ENCODE assay signal across 1 cellular context in the genomic region with DNA sequence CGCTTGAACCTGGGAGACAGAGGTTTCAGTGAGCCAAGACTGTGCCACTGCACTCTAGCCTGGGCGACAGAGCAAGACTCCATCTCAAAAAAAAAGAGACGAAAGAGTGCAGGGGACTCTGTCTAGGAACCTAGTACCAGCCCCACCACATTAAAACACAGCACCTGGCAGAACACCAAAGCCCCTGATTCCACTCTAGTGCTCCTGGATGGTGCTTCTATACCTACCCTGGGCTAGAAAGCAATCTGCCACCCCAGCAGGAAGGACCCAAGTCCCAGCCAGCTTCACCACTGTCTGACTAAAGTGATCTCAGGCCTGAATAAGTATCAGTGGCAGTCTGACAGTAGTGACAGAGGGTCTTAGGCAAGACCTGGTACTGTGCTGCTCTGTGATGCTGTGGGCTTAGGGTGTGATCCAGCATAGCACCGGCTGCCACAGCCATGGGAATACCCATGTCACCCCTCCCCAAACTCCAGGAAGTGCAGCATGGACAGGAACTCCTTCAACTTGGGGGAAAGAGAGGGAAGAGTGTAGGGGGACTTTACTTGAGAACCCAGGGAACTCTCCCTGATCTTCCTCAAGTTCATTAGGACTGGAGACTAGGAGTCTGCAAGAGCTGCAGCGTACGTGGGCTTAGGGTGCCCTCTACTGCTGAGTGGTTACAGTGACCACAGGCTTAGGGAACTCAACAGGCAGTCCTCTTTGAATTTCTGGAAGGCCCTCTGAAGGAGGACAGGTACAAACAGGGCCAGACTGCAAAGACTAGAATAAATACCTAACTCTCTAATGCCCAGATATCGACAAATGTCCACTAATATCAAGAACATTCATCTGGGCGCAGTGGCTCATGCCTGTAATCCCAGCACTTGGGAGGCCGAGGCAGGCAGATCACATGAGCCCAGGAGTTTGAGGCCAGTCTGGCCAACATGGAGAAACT.
TF ChIP-seq lines count a peak whose summit lies in the region.

No MANE protein-coding gene starts in this region.

TF ChIP-seq in HepG2, 621 proteins besides CTCF, POLR2A, EP300 and RAD21 (continued from another document and continues in another):
- 0 out of 2 replicates have a peak, but pooled peaks have one; percentile 25 for TF ChIP-seq ZBED4 (CRISPR knock-in tag; IDR thresholded peaks at IDR 0.05; ENCODE audit: borderline replicate concordance)
- no peak for TF ChIP-seq ZNF878 (CRISPR knock-in tag; IDR thresholded peaks at IDR 0.05)
- TF ChIP-seq KDM3A (CRISPR knock-in tag; IDR thresholded peaks at IDR 0.05; ENCODE audit: low read depth): peak; percentile 86; the same call in 1 of the 2 replicates
- TF ChIP-seq, protein P1, sequence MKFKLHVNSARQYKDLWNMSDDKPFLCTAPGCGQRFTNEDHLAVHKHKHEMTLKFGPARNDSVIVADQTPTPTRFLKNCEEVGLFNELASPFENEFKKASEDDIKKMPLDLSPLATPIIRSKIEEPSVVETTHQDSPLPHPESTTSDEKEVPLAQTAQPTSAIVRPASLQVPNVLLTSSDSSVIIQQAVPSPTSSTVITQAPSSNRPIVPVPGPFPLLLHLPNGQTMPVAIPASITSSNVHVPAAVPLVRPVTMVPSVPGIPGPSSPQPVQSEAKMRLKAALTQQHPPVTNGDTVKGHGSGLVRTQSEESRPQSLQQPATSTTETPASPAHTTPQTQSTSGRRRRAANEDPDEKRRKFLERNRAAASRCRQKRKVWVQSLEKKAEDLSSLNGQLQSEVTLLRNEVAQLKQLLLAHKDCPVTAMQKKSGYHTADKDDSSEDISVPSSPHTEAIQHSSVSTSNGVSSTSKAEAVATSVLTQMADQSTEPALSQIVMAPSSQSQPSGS (CRISPR knock-in tag; IDR thresholded peaks at IDR 0.05): peak; percentile 43; the same call in 1 of the 2 replicates
- TF ChIP-seq, protein P2, sequence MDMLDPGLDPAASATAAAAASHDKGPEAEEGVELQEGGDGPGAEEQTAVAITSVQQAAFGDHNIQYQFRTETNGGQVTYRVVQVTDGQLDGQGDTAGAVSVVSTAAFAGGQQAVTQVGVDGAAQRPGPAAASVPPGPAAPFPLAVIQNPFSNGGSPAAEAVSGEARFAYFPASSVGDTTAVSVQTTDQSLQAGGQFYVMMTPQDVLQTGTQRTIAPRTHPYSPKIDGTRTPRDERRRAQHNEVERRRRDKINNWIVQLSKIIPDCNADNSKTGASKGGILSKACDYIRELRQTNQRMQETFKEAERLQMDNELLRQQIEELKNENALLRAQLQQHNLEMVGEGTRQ (IDR thresholded peaks at IDR 0.05; ENCODE audit: low read depth, low read length): 0 out of 2 replicates have a peak, but pooled peaks have one; percentile 4
- TF ChIP-seq, protein P2 (CRISPR knock-in tag; IDR thresholded peaks at IDR 0.05; ENCODE audit: borderline replicate concordance): no peak
- TF ChIP-seq REPIN1 (CRISPR knock-in tag; IDR thresholded peaks at IDR 0.05; ENCODE audit: borderline replicate concordance, low read depth): 0 out of 2 replicates have a peak, but pooled peaks have one; percentile 48
- peak; percentile 74 for TF ChIP-seq PHF5A (CRISPR knock-in tag; IDR thresholded peaks at IDR 0.05; ENCODE audit: low read depth, unreplicated experiment)
- 0 out of 2 replicates have a peak, but pooled peaks have one; percentile 47 for TF ChIP-seq HBP1 (CRISPR knock-in tag; IDR thresholded peaks at IDR 0.05; ENCODE audit: low read depth)
- TF ChIP-seq CCAR2 (optimal IDR thresholded peaks at IDR 0.05; ENCODE audit: low read depth, low read length): no peak
- 0 out of 2 replicates have a peak, but pooled peaks have one; percentile 49 for TF ChIP-seq ZSCAN5A (CRISPR knock-in tag; IDR thresholded peaks at IDR 0.05; ENCODE audit: borderline replicate concordance)
- TF ChIP-seq, protein P3, sequence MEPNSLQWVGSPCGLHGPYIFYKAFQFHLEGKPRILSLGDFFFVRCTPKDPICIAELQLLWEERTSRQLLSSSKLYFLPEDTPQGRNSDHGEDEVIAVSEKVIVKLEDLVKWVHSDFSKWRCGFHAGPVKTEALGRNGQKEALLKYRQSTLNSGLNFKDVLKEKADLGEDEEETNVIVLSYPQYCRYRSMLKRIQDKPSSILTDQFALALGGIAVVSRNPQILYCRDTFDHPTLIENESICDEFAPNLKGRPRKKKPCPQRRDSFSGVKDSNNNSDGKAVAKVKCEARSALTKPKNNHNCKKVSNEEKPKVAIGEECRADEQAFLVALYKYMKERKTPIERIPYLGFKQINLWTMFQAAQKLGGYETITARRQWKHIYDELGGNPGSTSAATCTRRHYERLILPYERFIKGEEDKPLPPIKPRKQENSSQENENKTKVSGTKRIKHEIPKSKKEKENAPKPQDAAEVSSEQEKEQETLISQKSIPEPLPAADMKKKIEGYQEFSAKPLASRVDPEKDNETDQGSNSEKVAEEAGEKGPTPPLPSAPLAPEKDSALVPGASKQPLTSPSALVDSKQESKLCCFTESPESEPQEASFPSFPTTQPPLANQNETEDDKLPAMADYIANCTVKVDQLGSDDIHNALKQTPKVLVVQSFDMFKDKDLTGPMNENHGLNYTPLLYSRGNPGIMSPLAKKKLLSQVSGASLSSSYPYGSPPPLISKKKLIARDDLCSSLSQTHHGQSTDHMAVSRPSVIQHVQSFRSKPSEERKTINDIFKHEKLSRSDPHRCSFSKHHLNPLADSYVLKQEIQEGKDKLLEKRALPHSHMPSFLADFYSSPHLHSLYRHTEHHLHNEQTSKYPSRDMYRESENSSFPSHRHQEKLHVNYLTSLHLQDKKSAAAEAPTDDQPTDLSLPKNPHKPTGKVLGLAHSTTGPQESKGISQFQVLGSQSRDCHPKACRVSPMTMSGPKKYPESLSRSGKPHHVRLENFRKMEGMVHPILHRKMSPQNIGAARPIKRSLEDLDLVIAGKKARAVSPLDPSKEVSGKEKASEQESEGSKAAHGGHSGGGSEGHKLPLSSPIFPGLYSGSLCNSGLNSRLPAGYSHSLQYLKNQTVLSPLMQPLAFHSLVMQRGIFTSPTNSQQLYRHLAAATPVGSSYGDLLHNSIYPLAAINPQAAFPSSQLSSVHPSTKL (CRISPR knock-in tag; IDR thresholded peaks at IDR 0.05): peak; percentile 38; the same call in 1 of the 2 replicates
- TF ChIP-seq, protein P4, sequence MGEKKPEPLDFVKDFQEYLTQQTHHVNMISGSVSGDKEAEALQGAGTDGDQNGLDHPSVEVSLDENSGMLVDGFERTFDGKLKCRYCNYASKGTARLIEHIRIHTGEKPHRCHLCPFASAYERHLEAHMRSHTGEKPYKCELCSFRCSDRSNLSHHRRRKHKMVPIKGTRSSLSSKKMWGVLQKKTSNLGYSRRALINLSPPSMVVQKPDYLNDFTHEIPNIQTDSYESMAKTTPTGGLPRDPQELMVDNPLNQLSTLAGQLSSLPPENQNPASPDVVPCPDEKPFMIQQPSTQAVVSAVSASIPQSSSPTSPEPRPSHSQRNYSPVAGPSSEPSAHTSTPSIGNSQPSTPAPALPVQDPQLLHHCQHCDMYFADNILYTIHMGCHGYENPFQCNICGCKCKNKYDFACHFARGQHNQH (CRISPR knock-in tag; IDR thresholded peaks at IDR 0.05): no peak
- peak; percentile 61; the same call in 1 of the 2 replicates for TF ChIP-seq SMAD3 (CRISPR knock-in tag; IDR thresholded peaks at IDR 0.05)
- 0 out of 2 replicates have a peak, but pooled peaks have one; percentile 15 for TF ChIP-seq SUZ12 (IDR thresholded peaks at IDR 0.05; ENCODE audit: low read depth, low read length)
- TF ChIP-seq, protein P5, sequence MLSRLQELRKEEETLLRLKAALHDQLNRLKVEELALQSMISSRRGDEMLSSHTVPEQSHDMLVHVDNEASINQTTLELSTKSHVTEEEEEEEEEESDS (CRISPR knock-in tag; IDR thresholded peaks at IDR 0.05; ENCODE audit: borderline replicate concordance): 0 out of 2 replicates have a peak, but pooled peaks have one; percentile 52
- 0 out of 2 replicates have a peak, but pooled peaks have one; percentile 26 for TF ChIP-seq TFDP1 (CRISPR knock-in tag; IDR thresholded peaks at IDR 0.05; ENCODE audit: borderline replicate concordance)
- TF ChIP-seq SP4 (CRISPR knock-in tag; IDR thresholded peaks at IDR 0.05): 0 out of 2 replicates have a peak, but pooled peaks have one; percentile 30
- no peak for TF ChIP-seq TBL1XR1 (IDR thresholded peaks at IDR 0.05; ENCODE audit: borderline replicate concordance, low read length, partially characterized antibody)
- TF ChIP-seq JARID2 (CRISPR knock-in tag; IDR thresholded peaks at IDR 0.05; ENCODE audit: insufficient replicate concordance): peak; percentile 77
- TF ChIP-seq GATAD2A (CRISPR knock-in tag; IDR thresholded peaks at IDR 0.05): peak; percentile 40; the same call in 1 of the 2 replicates
- 0 out of 2 replicates have a peak, but pooled peaks have one; percentile 57 for TF ChIP-seq TOPORS (CRISPR knock-in tag; IDR thresholded peaks at IDR 0.05)
- TF ChIP-seq ZNF350 (CRISPR knock-in tag; IDR thresholded peaks at IDR 0.05; ENCODE audit: borderline replicate concordance, low read depth): peak; percentile 37; the same call in 1 of the 2 replicates
- TF ChIP-seq STAG1 (CRISPR knock-in tag; IDR thresholded peaks at IDR 0.05): peak; percentile 100
